ENCODE assay signal across 12 cellular contexts in genomic region chr2:190948671-190949070, GRCh38.
DNase-seq lines count a peak whose midpoint lies in the region; ATAC-seq and TF ChIP-seq lines count a peak whose summit lies in the region.
"Had no signal": no experiment of that assay in that cellular context is flagged by ENCODE, and none has a peak within 500 bp of the region (broad histone marks: within the 10 kb centered on the region; RNA-seq: fewer than 3 reads in every experiment).

No MANE protein-coding gene starts in this region.

- WGBS in SK-N-SH (ENCODE audit: low lambda C conversion rate): 78% methylated on average over 2 of the region's 2 CpGs
- WGBS in right cardiac atrium: 45% methylated on average over 2 of the region's 2 CpGs
- WGBS in testis, 2 donors: 43 to 51% methylated on average over 2 of the region's 2 CpGs

- intact Hi-C loops in right cardiac atrium (cut with DNase I): no loop called here
- intact Hi-C loops in testis (cut with DNase I; ENCODE audit: low total_unique reads): no loop called here

- no peaks in the 10 kb centered on the region for H3K27me3 ChIP-seq in SK-N-SH (ENCODE audit: insufficient read depth)
- no peaks in the 10 kb centered on the region for H3K27me3 ChIP-seq in right cardiac atrium (ENCODE audit: control insufficient read depth, insufficient read depth)
- no peaks in the 10 kb centered on the region for H3K27me3 ChIP-seq in testis

- no peak for TF ChIP-seq POLR2A in testis (IDR thresholded peaks at IDR 0.05)

- H3K27ac ChIP-seq in SK-N-SH (ENCODE audit: low read depth in 2 of 2, low read length in 1 of 2) (peak overlapping the region; percentile 64 to 85; a peak in 3 of 4 replicates), right cardiac atrium (ENCODE audit: low read length) (peak overlapping the region; percentile 15), testis (peak overlapping the region in 1 of 2 donors; percentile 46)

- H3K79me2 ChIP-seq in SK-N-SH (ENCODE audit: insufficient read depth): no peaks in the 10 kb centered on the region

- no peak overlapping the region for H3K9ac ChIP-seq in SK-N-SH

- H3K4me2 ChIP-seq in SK-N-SH: no peak overlapping the region; the same call in 1 of the 2 replicates

- H3K9me2 ChIP-seq in SK-N-SH: no peaks in the 10 kb centered on the region

- H3K4me3 ChIP-seq in SK-N-SH (ENCODE audit: low read depth in 2 of 2, low read length in 1 of 2) (no peak overlapping the region), right cardiac atrium (ENCODE audit: low read length) (no peak overlapping the region), testis (no peak overlapping the region)

- DNase-seq in activated T-cell treated with anti-CD3 and anti-CD28 coated beads, Interleukin-2, amount 50 U/mL, for 72 hours: no peak
- DNase-seq in activated T-cell treated with anti-CD3 and anti-CD28 coated beads, Interleukin-2, amount 50 U/mL, for 48 hours: no peak
- DNase-seq in SK-N-SH: no peak
- peak in 1 of 3 donors; percentile 64 for DNase-seq in right cardiac atrium
- peak; percentile 83 for DNase-seq in testis
- DNase-seq in GM10248 (ENCODE audit: extremely low spot score): no peak
- DNase-seq: activated CD4-positive, CD25-positive, alpha-beta regulatory T cell; NCI-H526; posterior cingulate gyrus had no signal

- no peak for TF ChIP-seq RAD21 in SK-N-SH (IDR thresholded peaks at IDR 0.05; ENCODE audit: low read length)

- H3F3A ChIP-seq in SK-N-SH (replicated peaks; ENCODE audit: insufficient read depth): peaks cover 43% of the 10 kb centered on the region

- H3K36me3 ChIP-seq in SK-N-SH (replicated peaks in 1 of 2; ENCODE audit: control insufficient read depth in 1 of 2, insufficient read depth in 2 of 2, low read length in 1 of 2) (no peaks in the 10 kb centered on the region), testis (ENCODE audit: low read depth, missing control alignments) (no peaks in the 10 kb centered on the region)

- H3K27me3 Mint-ChIP-seq in activated T-cell treated with anti-CD3 and anti-CD28 coated beads, Interleukin-2, amount 50 U/mL, for 72 hours (ENCODE audit: low read depth): no peaks in the 10 kb centered on the region
- H3K27me3 Mint-ChIP-seq: brain had no signal

- H3K9me3 ChIP-seq in SK-N-SH: no peaks in the 10 kb centered on the region
- no peaks in the 10 kb centered on the region for H3K9me3 ChIP-seq in right cardiac atrium (ENCODE audit: control insufficient read depth, low read length)
- no peaks in the 10 kb centered on the region for H3K9me3 ChIP-seq in testis

- no peaks in the 10 kb centered on the region for H3K36me3 Mint-ChIP-seq in activated T-cell treated with anti-CD3 and anti-CD28 coated beads, Interleukin-2, amount 50 U/mL, for 72 hours (ENCODE audit: insufficient read depth in 2 of 2)
- H3K36me3 Mint-ChIP-seq: brain had no signal

- no peak overlapping the region for H2AFZ ChIP-seq in SK-N-SH (ENCODE audit: low read depth)

- POLR2A ChIA-PET in SK-N-SH (lab: Yijun Ruan, JAX) (no interaction called here), GM10248 (lab: Yijun Ruan, JAX) (no interaction called here)

- H3K4me3 Mint-ChIP-seq in activated T-cell treated with anti-CD3 and anti-CD28 coated beads, Interleukin-2, amount 50 U/mL, for 72 hours: no peak overlapping the region
- H3K4me3 Mint-ChIP-seq: brain had no signal

- CTCF ChIA-PET in SK-N-SH (lab: Yijun Ruan, JAX) (interaction anchor here (1.3 kb wide), 1 partner anchor 60 kb away, joined by 6 read pairs; no protein-coding TSS in a partner anchor), GM10248 (lab: Yijun Ruan, JAX) (interaction anchor here (1.3 to 3.7 kb wide), 8 partner anchors 11 to 165 kb away, joined by 3 to 14 read pairs (median 6); partner anchors contain the start of gene GLS)

- TF ChIP-seq CTCF in SK-N-SH (IDR thresholded peaks at IDR 0.05): no peak
- TF ChIP-seq CTCF in testis (IDR thresholded peaks at IDR 0.05): no peak
- TF ChIP-seq CTCF in GM10248 (IDR thresholded peaks at IDR 0.05; ENCODE audit: control extremely low read depth, extremely low read depth, low read depth, missing control alignments): no peak

- no peaks in the 10 kb centered on the region for H4K20me1 ChIP-seq in SK-N-SH (ENCODE audit: insufficient read depth)

- H3K4me1 ChIP-seq in SK-N-SH (ENCODE audit: control insufficient read depth in 1 of 2, insufficient read depth in 2 of 2, low read depth in 1 of 2, low read length in 1 of 2) (peaks cover 25 to 32% of the 10 kb centered on the region in 2 experiments), right cardiac atrium (ENCODE audit: control insufficient read depth, insufficient read depth, low read length) (peaks cover 6% of the 10 kb centered on the region), testis (peaks cover 37% of the 10 kb centered on the region)

- no peaks in the 10 kb centered on the region for H3K9me3 Mint-ChIP-seq in activated T-cell treated with anti-CD3 and anti-CD28 coated beads, Interleukin-2, amount 50 U/mL, for 72 hours
- H3K9me3 Mint-ChIP-seq: brain had no signal

- H3K4me1 Mint-ChIP-seq in activated T-cell treated with anti-CD3 and anti-CD28 coated beads, Interleukin-2, amount 50 U/mL, for 72 hours (ENCODE audit: low read depth): peaks cover 4% of the 10 kb centered on the region
- H3K4me1 Mint-ChIP-seq: brain had no signal

- peak; percentile 37 to 55 for ATAC-seq in activated T-cell treated with anti-CD3 and anti-CD28 coated beads, Interleukin-2, amount 50 U/mL, for 72 hours (replicated peaks in 1 of 2)
- ATAC-seq in right cardiac atrium (peak; percentile 70 to 74), HG03460 (IDR thresholded peaks at IDR 0.05; ENCODE audit: unreplicated experiment) (no peak), GM21717 (IDR thresholded peaks at IDR 0.05; ENCODE audit: unreplicated experiment) (no peak)

- no peak for TF ChIP-seq EP300 in SK-N-SH (IDR thresholded peaks at IDR 0.05; ENCODE audit: borderline replicate concordance in 1 of 2, low read depth in 1 of 2, low read length in 1 of 2)

- no peak overlapping the region for H3K27ac Mint-ChIP-seq in activated T-cell treated with anti-CD3 and anti-CD28 coated beads, Interleukin-2, amount 50 U/mL, for 72 hours

TF ChIP-seq in SK-N-SH, 30 proteins besides CTCF, POLR2A, EP300 and RAD21 (continues in another document):
- TF ChIP-seq REST (IDR thresholded peaks at IDR 0.05; ENCODE audit: low read depth, low read length) (no peak), NFIC (IDR thresholded peaks at IDR 0.05; ENCODE audit: borderline replicate concordance) (no peak), IRF3 (IDR thresholded peaks at IDR 0.05; ENCODE audit: low read depth, low read length) (no peak), ELF1 (IDR thresholded peaks at IDR 0.05) (no peak), NRF1 (IDR thresholded peaks at IDR 0.05; ENCODE audit: low read depth, low read length) (no peak), CHD2 (IDR thresholded peaks at IDR 0.05; ENCODE audit: low read length, partially characterized antibody) (no peak), FOXJ3 (CRISPR knock-in tag; IDR thresholded peaks at IDR 0.05) (no peak), USF1 (IDR thresholded peaks at IDR 0.05; ENCODE audit: borderline replicate concordance, low read depth) (no peak), SMC3 (IDR thresholded peaks at IDR 0.05; ENCODE audit: low read depth, low read length) (no peak), TCF12 (IDR thresholded peaks at IDR 0.05) (no peak), SIN3A (IDR thresholded peaks at IDR 0.05; ENCODE audit: borderline replicate concordance, low read depth, low read length) (no peak), GABPA (IDR thresholded peaks at IDR 0.05; ENCODE audit: low read depth) (no peak), TAF1 (IDR thresholded peaks at IDR 0.05; ENCODE audit: borderline replicate concordance, low read depth, low read length) (no peak)

Comparison
In these comparisons a context has a peak if more than half of its experiments do, and no peak if none do; other contexts are left out.
1. ATAC-seq: peak in activated T-cell treated with anti-CD3 and anti-CD28 coated beads, Interleukin-2, amount 50 U/mL, for 72 hours (2 of 2) and right cardiac atrium (2 of 2); none in HG03460 (single experiment) and GM21717 (single experiment).